In the genomic region with DNA sequence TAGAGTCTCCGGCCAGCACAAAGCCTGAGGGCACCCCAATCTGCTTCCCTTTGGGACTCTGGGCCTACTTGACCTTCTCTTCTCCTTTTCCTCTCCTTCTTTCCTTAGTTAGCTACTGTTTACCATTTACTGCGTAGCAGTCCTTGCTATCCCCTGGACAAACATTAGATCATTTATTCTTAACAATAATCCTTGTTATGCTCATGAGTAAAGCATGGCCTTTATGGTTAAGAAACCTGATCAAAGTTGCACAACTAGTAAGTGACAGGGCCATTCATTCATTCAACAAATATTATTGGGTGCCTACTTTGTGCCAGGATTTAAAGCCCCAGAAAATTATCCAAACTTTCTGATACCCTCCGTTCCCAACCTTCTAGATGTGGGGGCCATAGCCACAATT, we compare ENCODE assay signal across 13 cellular contexts. TPM values are rescaled to one million over a fixed set of nuclear protein-coding genes. Genes with fewer than 3 reads are reported as not detected.
DNase-seq lines count a peak whose midpoint lies in the region; ATAC-seq, FAIRE-seq and TF ChIP-seq lines count a peak whose summit lies in the region.
"Had no signal": no experiment of that assay in that cellular context is flagged by ENCODE, and none has a peak within 500 bp of the region (broad histone marks: within the 10 kb centered on the region; RNA-seq: fewer than 3 reads in every experiment).

No MANE protein-coding gene starts in this region.

- H3K27me3 Mint-ChIP-seq in T-helper 2 cell treated with Interferon-gamma antibody and Interleukin-4, amounts not matched to agents 5 μg/mL and 100 μg/mL, for 36 hours (ENCODE audit: low read depth), result no peaks in the 10 kb centered on the region
- H3K27me3 Mint-ChIP-seq: activated CD4-positive, alpha-beta T cell treated with anti-CD3 and anti-CD28 coated beads, Interleukin-2, amount 10 ng/mL, durations not matched to agents 7 days and 5 days had no signal

- no peak for DNase-seq in T-helper 2 cell treated with Interferon-gamma antibody and Interleukin-4, amounts not matched to agents 5 μg/mL and 100 μg/mL, for 36 hours (ENCODE audit: low spot score)
- no peak for DNase-seq in T-helper 2 cell
- DNase-seq in adipocyte (ENCODE audit: low read depth), result no peak
- no peak for DNase-seq in suprapubic skin (ENCODE audit: low spot score in 2 of 2)
- DNase-seq in GM13976 (ENCODE audit: low spot score), result no peak
- DNase-seq in small intestine, result no peak
- DNase-seq: activated CD4-positive, alpha-beta T cell treated with anti-CD3 and anti-CD28 coated beads, Interleukin-2, amount 10 ng/mL, durations not matched to agents 7 days and 5 days; left colon; NCI-H2171 had no signal

- peaks cover 10% of the 10 kb centered on the region for H3K36me3 Mint-ChIP-seq in T-helper 2 cell treated with Interferon-gamma antibody and Interleukin-4, amounts not matched to agents 5 μg/mL and 100 μg/mL, for 36 hours (ENCODE audit: low read depth)

- H3K4me1 ChIP-seq in adipocyte (ENCODE audit: control insufficient read depth, insufficient read depth, low read length) (peaks cover 77% of the 10 kb centered on the region), mucosa of rectum (ENCODE audit: control insufficient read depth in 2 of 2, insufficient read depth in 2 of 2, low read length in 2 of 2) (peaks cover 27 to 31% of the 10 kb centered on the region in 2 donors), suprapubic skin (peaks cover 87% of the 10 kb centered on the region), small intestine (ENCODE audit: control insufficient read depth in 2 of 2, insufficient read depth in 1 of 2, low read depth in 1 of 2, low read length in 1 of 2) (peaks cover 0 to 21% of the 10 kb centered on the region in 2 donors)

- TF ChIP-seq CTCF in suprapubic skin (IDR thresholded peaks at IDR 0.05), result no peak
- no peak for TF ChIP-seq CTCF in GM13976 (IDR thresholded peaks at IDR 0.05; ENCODE audit: borderline replicate concordance, control extremely low read depth, extremely low read depth, insufficient read depth, missing control alignments)

- WGBS in suprapubic skin, result 81% methylated on average over 3 of the region's 3 CpGs
- 82 to 92% (median 89%) methylated on average over 3 of the region's 3 CpGs for WGBS in small intestine, 3 donors

- no peak for TF ChIP-seq POLR2A in suprapubic skin (IDR thresholded peaks at IDR 0.05)

- peak overlapping the region; percentile 5 to 39 for H3K27ac ChIP-seq in mucosa of rectum (ENCODE audit: low read depth in 2 of 2, low read length in 2 of 2)
- peak overlapping the region; percentile 97 for H3K27ac ChIP-seq in suprapubic skin
- peak overlapping the region in 1 of 2 donors; percentile 93 for H3K27ac ChIP-seq in small intestine (ENCODE audit: low read depth in 1 of 2, low read length in 1 of 2)

- H3K9ac ChIP-seq in adipocyte (ENCODE audit: low read length) (peak overlapping the region; percentile 100), mucosa of rectum (ENCODE audit: low read depth in 1 of 2, low read length in 2 of 2) (no peak overlapping the region)

- peaks cover 52% of the 10 kb centered on the region for H3K4me1 Mint-ChIP-seq in T-helper 2 cell treated with Interferon-gamma antibody and Interleukin-4, amounts not matched to agents 5 μg/mL and 100 μg/mL, for 36 hours (ENCODE audit: low read depth)

- no peak for ATAC-seq in HG03521 (IDR thresholded peaks at IDR 0.05; ENCODE audit: unreplicated experiment)
- ATAC-seq: left colon, sciatic nerve had no signal

- no peak for TF ChIP-seq EP300 in suprapubic skin (IDR thresholded peaks at IDR 0.05)

- in situ Hi-C loops in GM13976 (cut with MboI; ENCODE audit: low sequenced_read_pairs, unreplicated experiment), result no loop called here

- H3K9me3 Mint-ChIP-seq in T-helper 2 cell treated with Interferon-gamma antibody and Interleukin-4, amounts not matched to agents 5 μg/mL and 100 μg/mL, for 36 hours, result no peaks in the 10 kb centered on the region
- H3K9me3 Mint-ChIP-seq: activated CD4-positive, alpha-beta T cell treated with anti-CD3 and anti-CD28 coated beads, Interleukin-2, amount 10 ng/mL, durations not matched to agents 7 days and 5 days had no signal

- H3K9me3 ChIP-seq in adipocyte (ENCODE audit: control insufficient read depth, low read length), result no peaks in the 10 kb centered on the region
- H3K9me3 ChIP-seq in mucosa of rectum (ENCODE audit: control insufficient read depth in 2 of 2, low read length in 2 of 2), result no peaks in the 10 kb centered on the region
- H3K9me3 ChIP-seq in suprapubic skin, result no peaks in the 10 kb centered on the region
- no peaks in the 10 kb centered on the region for H3K9me3 ChIP-seq in small intestine (ENCODE audit: control insufficient read depth, low read depth)

- H3K27me3 ChIP-seq in adipocyte (replicated peaks; ENCODE audit: control insufficient read depth, insufficient read depth, low read length), result no peaks in the 10 kb centered on the region
- H3K27me3 ChIP-seq in mucosa of rectum (ENCODE audit: control insufficient read depth in 2 of 2, insufficient read depth in 2 of 2, low read length in 2 of 2), result no peaks in the 10 kb centered on the region
- H3K27me3 ChIP-seq in suprapubic skin, result no peaks in the 10 kb centered on the region
- no peaks in the 10 kb centered on the region for H3K27me3 ChIP-seq in small intestine (ENCODE audit: control insufficient read depth in 2 of 2, insufficient read depth in 2 of 2, low read length in 2 of 2)

- FAIRE-seq in small intestine (lab: Jason Lieb, UNC), result no peak
- FAIRE-seq: A204.1 had no signal

- H3K4me3 Mint-ChIP-seq in T-helper 2 cell treated with Interferon-gamma antibody and Interleukin-4, amounts not matched to agents 5 μg/mL and 100 μg/mL, for 36 hours, result no peak overlapping the region
- H3K4me3 Mint-ChIP-seq: activated CD4-positive, alpha-beta T cell treated with anti-CD3 and anti-CD28 coated beads, Interleukin-2, amount 10 ng/mL, durations not matched to agents 7 days and 5 days had no signal

- no peak overlapping the region for H3K4me3 ChIP-seq in adipocyte (ENCODE audit: low read length)
- H3K4me3 ChIP-seq in mucosa of rectum (ENCODE audit: low read length in 2 of 2), result no peak overlapping the region
- no peak overlapping the region for H3K4me3 ChIP-seq in suprapubic skin
- no peak overlapping the region for H3K4me3 ChIP-seq in small intestine (ENCODE audit: low read depth in 1 of 2, low read length in 2 of 2)

- H3K27ac Mint-ChIP-seq in T-helper 2 cell treated with Interferon-gamma antibody and Interleukin-4, amounts not matched to agents 5 μg/mL and 100 μg/mL, for 36 hours, result peak overlapping the region; percentile 16

- H3K36me3 ChIP-seq in adipocyte (ENCODE audit: control insufficient read depth, insufficient read depth, low read length, severe bottlenecking) (no peaks in the 10 kb centered on the region), mucosa of rectum (ENCODE audit: control insufficient read depth in 2 of 2, insufficient read depth in 2 of 2, low read length in 2 of 2) (no peaks in the 10 kb centered on the region), suprapubic skin (no peaks in the 10 kb centered on the region), small intestine (ENCODE audit: control insufficient read depth in 2 of 2, insufficient read depth in 2 of 2, low read length in 2 of 2) (no peaks in the 10 kb centered on the region)

RNA-seq across cellular contexts. Expression of gene HDAC7, which starts 3.2 kb away (rescaled TPM):
- total RNA-seq in suprapubic skin, result 100 to 1,000 TPM in 1 of 4 donors, 10 to 100 TPM in 3; 47.9 to 152 (median 76.2) TPM
- polyA plus RNA-seq in small intestine, result 10 to 100 TPM in 1 of 3 donors, 1 to 10 TPM in 2; 2.2 to 30.3 (median 6.2) TPM

RNA-seq across cellular contexts. Expression of gene SLC48A1, which starts 49.8 kb away (rescaled TPM):
- total RNA-seq in suprapubic skin, result 10 to 100 TPM; 38.2 to 53.6 (median 44.7) TPM
- polyA plus RNA-seq in small intestine, result 10 to 100 TPM in 1 of 3 donors, 1 to 10 TPM in 2; 5.1 to 12.1 (median 5.4) TPM
